7 cellular contexts compared by ENCODE assay signal in genomic region chr19:3275068-3275582, GRCh38. TPM values are rescaled to one million over a fixed set of nuclear protein-coding genes. Genes with fewer than 3 reads are reported as not detected.
DNase-seq lines count a peak whose midpoint lies in the region; ATAC-seq and TF ChIP-seq lines count a peak whose summit lies in the region.

No MANE protein-coding gene starts in this region.

- no peaks in the 10 kb centered on the region for H3K9me3 ChIP-seq in MM.1S (replicated peaks; ENCODE audit: insufficient read depth, low read length)

- no peak for DNase-seq in MM.1S
- peak; percentile 39 for DNase-seq in activated CD4-positive, alpha-beta memory T cell treated with anti-CD3 and anti-CD28 coated beads, Interleukin-2, amount 10 ng/mL, durations not matched to agents 7 days and 5 days
- peak; percentile 8 for DNase-seq in fibroblast of villous mesenchyme (ENCODE audit: low read depth)
- peak in 2 of 3 donors; percentile 27 to 28 for DNase-seq in stimulated activated CD4-positive, alpha-beta T cell treated with anti-CD3 and anti-CD28 coated beads, Interleukin-12 subunit alpha, Interleukin-12 subunit beta, amount 100 ng/mL, for 48 hours (ENCODE audit: low read depth in 2 of 3, low spot score in 1 of 3)
- no peak for DNase-seq in COLO668 (lab: John Stamatoyannopoulos, UW; ENCODE audit: unreplicated experiment)

- no peaks in the 10 kb centered on the region for H3K9me2 ChIP-seq in MM.1S (replicated peaks; ENCODE audit: insufficient read depth, low read length)

- H3K4me2 ChIP-seq in MM.1S (ENCODE audit: low read depth, low read length), result peak overlapping the region; percentile 19; the same call in 1 of the 2 replicates

- no peak overlapping the region for H3K9ac ChIP-seq in MM.1S (ENCODE audit: low read length)

- no peak overlapping the region for H2AFZ ChIP-seq in MM.1S (ENCODE audit: low read length)

- peaks cover 76% of the 10 kb centered on the region for H3K27me3 ChIP-seq in MM.1S (replicated peaks; ENCODE audit: insufficient read depth, low read length)

- H3K4me1 ChIP-seq in MM.1S (ENCODE audit: low read length), result no peaks in the 10 kb centered on the region

- peak overlapping the region; percentile 76 for H3K4me3 Mint-ChIP-seq in activated CD4-positive, alpha-beta memory T cell treated with anti-CD3 and anti-CD28 coated beads, Interleukin-2, amount 10 ng/mL, durations not matched to agents 7 days and 5 days

- TF ChIP-seq CTCF in GM12875 (IDR thresholded peaks at IDR 0.05; ENCODE audit: borderline replicate concordance, insufficient read depth, low read depth, low read length) (no peak; the same call in 1 of the 2 replicates), MM.1S (IDR thresholded peaks at IDR 0.05; ENCODE audit: low read length) (peak; percentile 38), fibroblast of villous mesenchyme (IDR thresholded peaks at IDR 0.05; ENCODE audit: insufficient read depth, low read depth, low read length) (peak; percentile 55)

- H3K4me1 Mint-ChIP-seq in activated CD4-positive, alpha-beta memory T cell treated with anti-CD3 and anti-CD28 coated beads, Interleukin-2, amount 10 ng/mL, durations not matched to agents 7 days and 5 days, result peaks cover 20% of the 10 kb centered on the region

- peak overlapping the region; percentile 61 for H3K27ac Mint-ChIP-seq in activated CD4-positive, alpha-beta memory T cell treated with anti-CD3 and anti-CD28 coated beads, Interleukin-2, amount 10 ng/mL, durations not matched to agents 7 days and 5 days

- CTCF ChIA-PET in activated CD4-positive, alpha-beta memory T cell treated with anti-CD3 and anti-CD28 coated beads, Interleukin-2, amount 10 ng/mL, durations not matched to agents 7 days and 5 days (lab: Charles Lee), result interaction anchor here (0.6 to 2.5 kb wide), 9 partner anchors 9 to 324 kb away, joined by 3 to 13 read pairs (median 6); no protein-coding TSS in a partner anchor

- peaks cover 14% of the 10 kb centered on the region for H3K27me3 Mint-ChIP-seq in activated CD4-positive, alpha-beta memory T cell treated with anti-CD3 and anti-CD28 coated beads, Interleukin-2, amount 10 ng/mL, durations not matched to agents 7 days and 5 days

- H3K36me3 ChIP-seq in MM.1S (replicated peaks; ENCODE audit: insufficient read depth, low read length), result no peaks in the 10 kb centered on the region

- no peaks in the 10 kb centered on the region for H3K9me3 Mint-ChIP-seq in activated CD4-positive, alpha-beta memory T cell treated with anti-CD3 and anti-CD28 coated beads, Interleukin-2, amount 10 ng/mL, durations not matched to agents 7 days and 5 days

- no peak overlapping the region for H3K27ac ChIP-seq in MM.1S (ENCODE audit: low read length)

- H3K36me3 Mint-ChIP-seq in activated CD4-positive, alpha-beta memory T cell treated with anti-CD3 and anti-CD28 coated beads, Interleukin-2, amount 10 ng/mL, durations not matched to agents 7 days and 5 days (ENCODE audit: low read depth), result no peaks in the 10 kb centered on the region

- ATAC-seq in GM18511 (IDR thresholded peaks at IDR 0.05; ENCODE audit: unreplicated experiment), result no peak

- H3K79me2 ChIP-seq in MM.1S (ENCODE audit: low read length), result no peaks in the 10 kb centered on the region

- POLR2A ChIA-PET in activated CD4-positive, alpha-beta memory T cell treated with anti-CD3 and anti-CD28 coated beads, Interleukin-2, amount 10 ng/mL, durations not matched to agents 7 days and 5 days (lab: Charles Lee), result interaction anchor here (1.3 kb wide), 1 partner anchor 10 kb away, joined by 5 read pairs; no protein-coding TSS in a partner anchor

- H3F3A ChIP-seq in MM.1S (ENCODE audit: insufficient read depth, low read length), result no peaks in the 10 kb centered on the region

- H4K20me1 ChIP-seq in MM.1S (ENCODE audit: insufficient read depth, low read length), result no peaks in the 10 kb centered on the region

- H3K4me3 ChIP-seq in GM12875 (ENCODE audit: low read depth, low read length) (peak overlapping the region; percentile 57), MM.1S (ENCODE audit: low read length) (0 out of 2 replicates have a peak overlapping the region, but pooled peaks have one; percentile 40), fibroblast of villous mesenchyme (ENCODE audit: low read depth, low read length) (peak overlapping the region; percentile 63)

RNA-seq across cellular contexts. Expression of gene CELF5, which starts 50.7 kb away (rescaled TPM):
- total RNA-seq in activated CD4-positive, alpha-beta memory T cell treated with anti-CD3 and anti-CD28 coated beads, Interleukin-2, amount 10 ng/mL, durations not matched to agents 7 days and 5 days, result under 1 TPM; 0.25 to 0.43 TPM
- under 0.01 TPM in 1 of 2 replicates, not detected in the other for total RNA-seq in fibroblast of villous mesenchyme

Comparison
In these comparisons a context has a peak if more than half of its experiments do, and no peak if none do; other contexts are left out.
1. DNase-seq: peak in activated CD4-positive, alpha-beta memory T cell treated with anti-CD3 and anti-CD28 coated beads, Interleukin-2, amount 10 ng/mL, durations not matched to agents 7 days and 5 days (single experiment), fibroblast of villous mesenchyme (single experiment) and stimulated activated CD4-positive, alpha-beta T cell treated with anti-CD3 and anti-CD28 coated beads, Interleukin-12 subunit alpha, Interleukin-12 subunit beta, amount 100 ng/mL, for 48 hours (2 of 3); none in MM.1S (single experiment) and COLO668 (single experiment).
2. Peak in every context shown above with its lines, with median percentiles within 50 percentile points of each other: H3K4me3 ChIP-seq.